ENCODE assay signal across 18 cellular contexts in the genomic region with DNA sequence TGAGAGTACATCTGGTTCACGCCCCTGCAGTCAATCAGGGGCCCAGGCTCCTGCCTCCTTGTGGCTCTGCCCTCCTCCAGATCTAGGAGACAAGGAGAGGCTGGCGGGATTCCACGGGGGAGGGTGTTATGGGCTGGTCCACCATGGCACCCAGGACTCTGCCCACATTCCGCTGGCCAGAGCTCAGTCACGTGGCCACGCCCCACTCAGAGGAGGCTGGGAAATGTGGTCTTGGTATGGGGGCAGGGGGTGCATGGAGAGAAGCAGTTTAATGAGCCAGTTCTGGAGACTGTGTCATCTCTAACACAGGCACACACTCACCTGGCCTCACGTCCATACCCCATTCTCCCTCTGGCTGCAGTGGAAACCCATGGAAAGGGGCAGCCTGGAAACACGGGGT. TPM values are rescaled to one million over a fixed set of nuclear protein-coding genes. Genes with fewer than 3 reads are reported as not detected.
DNase-seq lines count a peak whose midpoint lies in the region; ATAC-seq lines count a peak whose summit lies in the region.
"Had no signal": no experiment of that assay in that cellular context is flagged by ENCODE, and none has a peak within 500 bp of the region (broad histone marks: within the 10 kb centered on the region; RNA-seq: fewer than 3 reads in every experiment).

No MANE protein-coding gene starts in this region.

- ATAC-seq in Right ventricle myocardium inferior (no peak), Right ventricle myocardium superior (ENCODE audit: poor library complexity) (no peak)
- ATAC-seq: A549 had no signal

- no peaks in the 10 kb centered on the region for H3K27me3 ChIP-seq in SJCRH30

- H3K27ac ChIP-seq in caudate nucleus (ENCODE audit: low read depth, low read length) (peak overlapping the region; percentile 55), temporal lobe (ENCODE audit: low read depth, low read length) (peak overlapping the region; percentile 88), SJCRH30 (no peak overlapping the region)
- H3K27ac ChIP-seq: 22Rv1, A549, GM23248 had no signal

- no peaks in the 10 kb centered on the region for H3K9me3 ChIP-seq in SJCRH30 (replicated peaks)
- H3K9me3 ChIP-seq: A549, HAP-1 had no signal

- H3K4me3 ChIP-seq in SJCRH30 = no peak overlapping the region
- H3K4me3 ChIP-seq: A549, GM23248, HAP-1 had no signal

- H3K36me3 ChIP-seq in SJCRH30 = no peaks in the 10 kb centered on the region
- H3K36me3 ChIP-seq: HAP-1 had no signal

- peak; percentile 34 for DNase-seq in Right ventricle myocardium inferior (ENCODE audit: missing footprints)
- DNase-seq in Right ventricle myocardium superior = no peak
- DNase-seq in caudate nucleus (lab: John Stamatoyannopoulos, UW) = no peak
- peak; percentile 45 for DNase-seq in left kidney (ENCODE audit: low read depth, low spot score)
- no peak for DNase-seq in T-helper 2 cell
- no peak for DNase-seq in SJCRH30
- DNase-seq in cerebellum (ENCODE audit: low spot score) = no peak
- DNase-seq: AML-193; CD4-positive, alpha-beta memory T cell; DMS53; DND-41; GM23248 had no signal

- intact Hi-C loops in Right ventricle myocardium inferior (cut with DNase I) (no loop called here), Right ventricle myocardium superior (cut with DNase I) (no loop called here)

- peaks cover 3% of the 10 kb centered on the region for H3K4me1 ChIP-seq in SJCRH30
- H3K4me1 ChIP-seq: HAP-1 had no signal

RNA-seq across cellular contexts. Expression of a gene that starts 31.5 kb away (rescaled TPM):
- not detected for total RNA-seq in Right ventricle myocardium inferior
- not detected for total RNA-seq in Right ventricle myocardium superior
- under 0.01 TPM for total RNA-seq in temporal lobe
- not detected in 2 replicates for total RNA-seq in SJCRH30 (2014; rRNA removed; shearing (Covaris generic))
- total RNA-seq in cerebellum = not detected
- total RNA-seq: CD4-positive, alpha-beta memory T cell; GM23248; H4; HT-29 had no signal

Comparison
In these comparisons a context has a peak if more than half of its experiments do, and no peak if none do; other contexts are left out.
1. DNase-seq: peak in Right ventricle myocardium inferior (single experiment) and left kidney (single experiment); none in Right ventricle myocardium superior (single experiment), caudate nucleus (0 of 61), T-helper 2 cell (0 of 5), SJCRH30 (0 of 2) and cerebellum (single experiment).